In the genomic region with DNA sequence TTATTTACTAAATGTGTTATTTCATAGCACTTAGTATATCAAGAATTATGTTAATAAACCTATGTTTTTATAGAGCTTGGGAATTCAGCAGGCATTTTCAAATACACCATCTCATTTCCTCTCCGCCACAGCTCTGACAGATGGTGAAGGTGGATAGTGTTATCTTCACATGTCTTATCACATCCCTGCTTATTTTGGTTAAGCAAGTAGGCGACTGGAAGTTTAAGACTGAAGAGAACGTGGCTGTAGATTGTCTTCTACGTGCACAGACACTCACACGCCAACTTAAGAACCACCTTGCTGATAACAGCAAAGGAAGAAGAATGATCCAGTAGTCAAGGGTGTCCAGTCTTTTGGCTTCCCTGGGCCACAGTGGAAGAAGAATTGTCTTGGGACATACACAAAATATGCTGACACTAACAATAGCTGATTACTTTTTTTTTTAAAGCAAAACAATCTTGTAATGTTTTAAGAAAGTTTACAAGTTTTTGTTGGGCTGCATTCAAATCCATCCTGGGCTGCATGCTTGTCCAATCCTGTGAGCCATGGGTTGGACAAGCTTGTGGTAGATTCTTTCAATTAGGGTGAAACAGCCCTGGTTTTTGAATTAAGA, we compare ENCODE assay signal across 30 cellular contexts. TPM values are rescaled to one million over a fixed set of nuclear protein-coding genes. Genes with fewer than 3 reads are reported as not detected.
DNase-seq lines count a peak whose midpoint lies in the region; ATAC-seq, FAIRE-seq and TF ChIP-seq lines count a peak whose summit lies in the region.
"Had no signal": no experiment of that assay in that cellular context is flagged by ENCODE, and none has a peak within 500 bp of the region (broad histone marks: within the 10 kb centered on the region; RNA-seq: fewer than 3 reads in every experiment).

No MANE protein-coding gene starts in this region.

- in situ Hi-C loops in K562 (cut with MboI): loop anchor here (10.0 kb wide), 1 partner anchor 334 kb away; the partner anchor contains the start of gene CARMIL1

- WGBS in K562 (ENCODE audit: insufficient coverage, low coverage, missing lambda C conversion rate): 2% methylated on average over 5 of the region's 5 CpGs
- WGBS in trophoblast cell (ENCODE audit: extremely low coverage, insufficient coverage, insufficient read length): no CpG with 5 or more reads among the region's 5 CpGs

- TF ChIP-seq RAD21 in K562 (CRISPR knock-in tag; conservative IDR thresholded peaks at IDR 0.05 in 1 of 2, IDR thresholded peaks at IDR 0.05 in 1 of 2): no peak

- no peak overlapping the region for H3K18ac ChIP-seq in trophoblast cell (ENCODE audit: low read length)

- no peaks in the 10 kb centered on the region for H3K79me1 ChIP-seq in trophoblast cell (ENCODE audit: low read length)

- H3K4me3 ChIP-seq in K562 (no peak overlapping the region), trophoblast cell (ENCODE audit: low read depth, low read length) (no peak overlapping the region)
- H3K4me3 ChIP-seq: HAP-1, SK-N-MC had no signal

- H2AK5ac ChIP-seq in trophoblast cell (ENCODE audit: low read length): no peak overlapping the region

- no peak overlapping the region for H3K9ac ChIP-seq in K562 (ENCODE audit: insufficient read depth in 1 of 2, low read depth in 2 of 2, low read length in 2 of 2)
- peak overlapping the region; percentile 58 for H3K9ac ChIP-seq in trophoblast cell (ENCODE audit: low read length)

- ATAC-seq in K562: peak; percentile 29; the same call in 1 of the 3 replicates
- ATAC-seq: Panc1 had no signal

- no peak overlapping the region for H4K91ac ChIP-seq in trophoblast cell (ENCODE audit: low read depth, low read length)

- peak; percentile 56 for TF ChIP-seq EP300 in K562 (IDR thresholded peaks at IDR 0.05; ENCODE audit: low read length)

- CTCF ChIA-PET in K562 (lab: Yijun Ruan, JAX; ENCODE audit: low intra/inter-chr PET ratio) (no interaction called here), RWPE1 (lab: Yijun Ruan, JAX) (interaction anchor here (0.7 kb wide), 1 partner anchor 195 kb away, joined by 5 read pairs; no protein-coding TSS in a partner anchor)

- BruUV-seq in K562 (replicated peaks; lab: Mats Ljungman, UMichigan): no TSS peak

- no peak overlapping the region for H3K23ac ChIP-seq in trophoblast cell (ENCODE audit: low read length)

- H2AFZ ChIP-seq in K562 (ENCODE audit: low read depth, low read length) (peak overlapping the region; percentile 21; the same call in 1 of the 2 replicates), trophoblast cell (ENCODE audit: insufficient read depth, low read length, poor library complexity) (no peak overlapping the region)

- H3K4me2 ChIP-seq in K562 (ENCODE audit: insufficient read depth, low read length) (peak overlapping the region; percentile 54; the same call in 1 of the 2 replicates), trophoblast cell (ENCODE audit: low read length) (no peak overlapping the region)

- H4K20me1 ChIP-seq in K562 (replicated peaks; ENCODE audit: control insufficient read depth, insufficient read depth, low read length): no peaks in the 10 kb centered on the region

- no peak overlapping the region for H4K12ac ChIP-seq in trophoblast cell (ENCODE audit: low read depth, low read length)

- H3K14ac ChIP-seq in trophoblast cell (ENCODE audit: low read length): no peak overlapping the region

- H3K4me1 ChIP-seq in K562 (replicated peaks in 1 of 2; ENCODE audit: control insufficient read depth in 2 of 2, insufficient read depth in 2 of 2, low read length in 2 of 2) (peaks cover 0 to 8% of the 10 kb centered on the region in 2 experiments; a peak in 2 of 5 replicates), trophoblast cell (ENCODE audit: control insufficient read depth in 1 of 2, insufficient read depth in 2 of 2, low read length in 2 of 2) (no peaks in the 10 kb centered on the region)
- H3K4me1 ChIP-seq: BE2C, HAP-1 had no signal

- H3K9me1 ChIP-seq in K562 (ENCODE audit: control insufficient read depth, insufficient read depth, low read length): no peaks in the 10 kb centered on the region

- peaks cover 0 to 4% of the 10 kb centered on the region in 2 experiments; a peak in 2 of 5 replicates for H3K27me3 ChIP-seq in K562 (ENCODE audit: control insufficient read depth in 2 of 2, insufficient read depth in 2 of 2, low read length in 2 of 2)
- H3K27me3 ChIP-seq in trophoblast cell (ENCODE audit: insufficient read depth, low read length): no peaks in the 10 kb centered on the region
- H3K27me3 ChIP-seq: BE2C had no signal

- no peak overlapping the region for H4K8ac ChIP-seq in trophoblast cell (ENCODE audit: low read depth, low read length)

- no peaks in the 10 kb centered on the region for H3K79me2 ChIP-seq in K562 (ENCODE audit: control insufficient read depth, insufficient read depth, low read length)
- no peaks in the 10 kb centered on the region for H3K79me2 ChIP-seq in trophoblast cell (ENCODE audit: control insufficient read depth, insufficient read depth, low read length, poor library complexity)

- TF ChIP-seq CTCF in K562 (IDR thresholded peaks at IDR 0.05 in 2 of 3, conservative IDR thresholded peaks at IDR 0.05 in 1 of 3; ENCODE audit: insufficient read depth in 2 of 3, low read depth in 1 of 3, low read length in 3 of 3) (no peak), RWPE1 (conservative IDR thresholded peaks at IDR 0.05; ENCODE audit: low read depth) (no peak)

- H3K9me3 ChIP-seq in K562 (replicated peaks; ENCODE audit: control insufficient read depth, insufficient read depth, low read depth, low read length) (no peaks in the 10 kb centered on the region), trophoblast cell (ENCODE audit: insufficient read depth, low read depth, low read length) (no peaks in the 10 kb centered on the region)
- H3K9me3 ChIP-seq: BE2C, HAP-1 had no signal

- no peak for TF ChIP-seq POLR2A in K562 (conservative IDR thresholded peaks at IDR 0.05)

- H2BK120ac ChIP-seq in trophoblast cell (ENCODE audit: insufficient read depth, low read length, poor library complexity): no peak overlapping the region

- H3K4ac ChIP-seq in trophoblast cell (ENCODE audit: low read depth, low read length): no peak overlapping the region

- FAIRE-seq in K562 (lab: Jason Lieb, UNC): peak; percentile 66
- FAIRE-seq: GM18507, HTR-8/SVneo had no signal

- peak in 55 of 76 experiments; percentile 6 to 89 (median 66) for DNase-seq in HUDEP-2 (lab: John Stamatoyannopoulos, UW; ENCODE audit: unreplicated experiment in 76 of 76)
- DNase-seq in OCI-M1 (lab: John Stamatoyannopoulos, UW): peak; percentile 92
- DNase-seq in K562 (ENCODE audit: extremely low read depth in 1 of 4, low spot score in 3 of 4): peak in 1 of 4 experiments; percentile 35
- no peak for DNase-seq in trophoblast cell
- no peak for DNase-seq in RWPE1 (ENCODE audit: low spot score)
- no peak for DNase-seq in NCI-H1092 (lab: John Stamatoyannopoulos, UW)
- DNase-seq in iPS-NIHi7 (ENCODE audit: extremely low spot score): no peak
- DNase-seq: ACHN; BE2C; CD8-positive, alpha-beta memory T cell; GOT3; Karpas-422; MV-4-11; NCI-H1105 treated with DMSO at 0.1 percent for 48 hours; NCI-H146; NCI-H1930; NCI-H2107; NCI-H446 treated with DMSO at 0.1 percent for 48 hours; NCI-H526; NCI-H82; NK-92 treated with Interleukin-12 subunit alpha and Interleukin-12 subunit beta, amount 100 ng/mL, for 24 hours; SHP77 treated with DMSO at 0.1 percent for 48 hours had no signal

- POLR2A ChIA-PET in K562 (lab: Yijun Ruan, JAX): interaction anchor here (0.5 kb wide), 1 partner anchor 377 kb away, joined by 3 read pairs; no protein-coding TSS in a partner anchor
- POLR2A ChIA-PET in RWPE1 (lab: Yijun Ruan, JAX; ENCODE audit: low non-redundant PET): no interaction called here

- H3K27ac ChIP-seq in K562 (ENCODE audit: extremely low read depth, low read depth, low read length): no peak overlapping the region
- H3K27ac ChIP-seq in trophoblast cell (ENCODE audit: low read depth, low read length): no peak overlapping the region
- H3K27ac ChIP-seq in RWPE1: no peak overlapping the region
- H3K27ac ChIP-seq: SK-N-MC had no signal

- no peak overlapping the region for H2BK12ac ChIP-seq in trophoblast cell (ENCODE audit: low read length)

- intact Hi-C loops in K562 (cut with micrococcal nuclease): loop anchor here (5.0 to 10.0 kb wide), 4 partner anchors 284 to 754 kb away; no protein-coding TSS in a partner anchor

- no peak overlapping the region for H2BK5ac ChIP-seq in trophoblast cell (ENCODE audit: low read depth, low read length, poor library complexity)

- no peaks in the 10 kb centered on the region for H3K36me3 ChIP-seq in K562 (ENCODE audit: control insufficient read depth, insufficient read depth, low read length)
- H3K36me3 ChIP-seq in trophoblast cell (ENCODE audit: control insufficient read depth in 1 of 2, insufficient read depth in 2 of 2, low read length in 2 of 2): peaks cover 0 to 3% of the 10 kb centered on the region in 2 experiments
- H3K36me3 ChIP-seq: BE2C, HAP-1 had no signal

TF ChIP-seq in K562, 482 proteins besides CTCF, POLR2A, EP300 and RAD21 (continues in another document):
- TF ChIP-seq ZNF274 (IDR thresholded peaks at IDR 0.05; ENCODE audit: borderline replicate concordance, low read depth, low read length) (no peak), ZNF707 (CRISPR knock-in tag; conservative IDR thresholded peaks at IDR 0.05) (no peak), XRCC5 (IDR thresholded peaks at IDR 0.05; ENCODE audit: low read depth, low read length) (no peak), ZBTB1 (CRISPR knock-in tag; IDR thresholded peaks at IDR 0.05; ENCODE audit: borderline replicate concordance, low read depth) (no peak), TAF15 (IDR thresholded peaks at IDR 0.05; ENCODE audit: low read depth, low read length) (no peak), TAF7 (tag; IDR thresholded peaks at IDR 0.05) (no peak), C11orf30 (IDR thresholded peaks at IDR 0.05; ENCODE audit: low read depth) (peak; percentile 64)

RNA-seq across cellular contexts. Expression of gene SCGN, which starts 43.3 kb away (rescaled TPM):
- not detected in 2 replicates for total RNA-seq in K562 (2011; cell fraction: chromatin; rRNA removed; ENCODE audit: low replicate concordance)
- total RNA-seq in K562 (2011; cell fraction: nucleolus; rRNA removed): not detected in 2 replicates
- total RNA-seq in K562 (2011; cell fraction: nucleoplasm; rRNA removed): not detected in 2 replicates
- total RNA-seq in K562 (2014; rRNA removed) (not detected in 2 replicates), K562 (2014; rRNA removed; fragmentation: Illumina TruSeq; extraction: Trizol) (not detected in 2 replicates), K562 (2015; rRNA removed; fragmentation: Illumina TruSeq; extraction: Trizol) (not detected in 2 replicates), K562 (2021) (not detected in 2 replicates)
- polyA plus RNA-seq in K562 (2011; rRNA removed) (0.09 TPM in 1 of 2 replicates, not detected in the other), K562 (2014; fragmentation: Illumina TruSeq; extraction: Trizol) (not detected in 2 replicates), K562 (2014; fragmentation: Nextera tagmentation; extraction: Ambion mirVana) (not detected), K562 (2014; rRNA removed) (not detected in 2 replicates)
- polyA plus RNA-seq in K562 (2011; cell fraction: cytosol; rRNA removed): not detected in 2 replicates
- not detected in 2 replicates for polyA plus RNA-seq in K562 (2011; cell fraction: nucleus; rRNA removed)
- polyA plus RNA-seq in K562 (2012): 0.11 TPM in 1 of 2 replicates, not detected in the other
- not detected in 2 replicates for polyA minus RNA-seq in K562 (2011; rRNA and poly(A)+ RNA removed)
- not detected in 2 replicates for polyA minus RNA-seq in K562 (2011; cell fraction: cytosol; rRNA and poly(A)+ RNA removed)
- polyA minus RNA-seq in K562 (2011; cell fraction: nucleus; rRNA and poly(A)+ RNA removed): not detected in 2 replicates
- 0.03 and 0.06 TPM in 2 replicates for polyA plus RNA-seq in trophoblast cell (2013)
- total RNA-seq: CD8-positive, alpha-beta memory T cell; M059J had no signal
- polyA plus RNA-seq: CD14-positive monocyte; CD8-positive, alpha-beta memory T cell; IgD-negative memory B cell had no signal

Comparison
In these comparisons a context has a peak if more than half of its experiments do, and no peak if none do; other contexts are left out.
1. DNase-seq: peak in HUDEP-2 (55 of 76) and OCI-M1 (single experiment); none in trophoblast cell (0 of 2), RWPE1 (single experiment), NCI-H1092 (single experiment) and iPS-NIHi7 (single experiment).